ENCODE assay signal across 10 cellular contexts in the genomic region with DNA sequence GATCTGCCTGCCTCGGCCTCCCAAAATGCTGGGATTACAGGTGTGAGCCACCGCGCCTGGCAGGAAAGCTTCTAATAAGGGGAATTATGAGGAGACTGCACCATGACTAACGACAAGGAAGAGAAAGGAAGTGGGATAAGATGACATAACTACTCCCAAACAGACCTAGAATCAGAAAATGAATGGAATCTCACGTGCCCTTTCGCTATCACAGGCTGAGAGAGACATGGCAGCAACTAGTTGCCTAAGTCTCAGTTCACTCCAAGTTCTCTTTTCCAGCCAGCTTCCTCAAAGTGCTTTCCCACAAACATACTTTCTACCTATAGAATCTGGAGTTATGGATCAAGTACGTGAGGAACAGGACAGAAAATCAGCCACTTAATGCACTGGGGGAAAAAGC. TPM values are rescaled to one million over a fixed set of nuclear protein-coding genes. Genes with fewer than 3 reads are reported as not detected.
DNase-seq lines count a peak whose midpoint lies in the region; ATAC-seq, FAIRE-seq and TF ChIP-seq lines count a peak whose summit lies in the region.
"Had no signal": no experiment of that assay in that cellular context is flagged by ENCODE, and none has a peak within 500 bp of the region (broad histone marks: within the 10 kb centered on the region; RNA-seq: fewer than 3 reads in every experiment).

No MANE protein-coding gene starts in this region.

- intact Hi-C loops in MCF 10A (cut with micrococcal nuclease): loop anchor here (5.0 kb wide), 2 partner anchors 43 to 128 kb away; a partner anchor contains a TSS
- intact Hi-C loops in breast epithelium (cut with DNase I; ENCODE audit: low total_unique reads): no loop called here
- intact Hi-C loops in activated T-helper 1 cell treated with anti-CD3 and anti-CD28 coated beads, Interleukin-12 subunit alpha, Interleukin-12 subunit beta, Interleukin-2, Interleukin-4 antibody, amounts not matched to agents 30 ng/mL and 10 ng/mL and 1 ng/mL, durations not matched to agents 14 hours and 24 hours and 36 hours (cut with micrococcal nuclease): loop anchor here (5.0 kb wide), 2 partner anchors 168 to 268 kb away; a partner anchor contains a TSS
- intact Hi-C loops in kidney (cut with DNase I): no loop called here

- no peaks in the 10 kb centered on the region for H3K4me1 ChIP-seq in breast epithelium
- peaks cover 3 to 13% of the 10 kb centered on the region in 2 donors for H3K4me1 ChIP-seq in kidney (ENCODE audit: control insufficient read depth in 1 of 2, insufficient read depth in 1 of 2, low read depth in 1 of 2, low read length in 2 of 2)
- peaks cover 23 to 48% (median 25%) of the 10 kb centered on the region in 4 donors for H3K4me1 ChIP-seq in upper lobe of left lung

- H3K27ac Mint-ChIP-seq in MCF 10A (ENCODE audit: low read depth, unreplicated experiment) (peak overlapping the region; percentile 90), endothelial cell (ENCODE audit: unreplicated experiment) (no peak overlapping the region)
- H3K27ac Mint-ChIP-seq in activated T-helper 1 cell treated with anti-CD3 and anti-CD28 coated beads, Interleukin-12 subunit alpha, Interleukin-12 subunit beta, Interleukin-2, Interleukin-4 antibody, amounts not matched to agents 30 ng/mL and 10 ng/mL and 1 ng/mL, durations not matched to agents 14 hours and 24 hours and 36 hours: peak overlapping the region; percentile 56

- H3K9me3 Mint-ChIP-seq in MCF 10A (ENCODE audit: unreplicated experiment) (no peaks in the 10 kb centered on the region), endothelial cell (ENCODE audit: unreplicated experiment) (no peaks in the 10 kb centered on the region)
- H3K9me3 Mint-ChIP-seq in activated T-helper 1 cell treated with anti-CD3 and anti-CD28 coated beads, Interleukin-12 subunit alpha, Interleukin-12 subunit beta, Interleukin-2, Interleukin-4 antibody, amounts not matched to agents 30 ng/mL and 10 ng/mL and 1 ng/mL, durations not matched to agents 14 hours and 24 hours and 36 hours: no peaks in the 10 kb centered on the region

- H3K36me3 ChIP-seq in breast epithelium (no peaks in the 10 kb centered on the region), kidney (ENCODE audit: control insufficient read depth in 1 of 2, insufficient read depth in 2 of 2, low read length in 2 of 2) (peaks cover 8 to 14% of the 10 kb centered on the region in 2 donors), upper lobe of left lung (peaks cover 0 to 47% (median 21%) of the 10 kb centered on the region in 4 donors)

- no peak for ATAC-seq in upper lobe of left lung (ENCODE audit: low FRiP score in 2 of 2)
- no peak for ATAC-seq in GM18907 (IDR thresholded peaks at IDR 0.05; ENCODE audit: unreplicated experiment)

- CTCF ChIA-PET in MCF 10A (lab: Yijun Ruan, JAX): interaction anchor here (0.6 to 13.3 kb wide), 6 partner anchors 14 to 269 kb away, joined by 3 to 214 read pairs (median 4); no protein-coding TSS in a partner anchor

- H3K9me3 ChIP-seq in breast epithelium (no peaks in the 10 kb centered on the region), kidney (ENCODE audit: control insufficient read depth in 1 of 2, low read length in 2 of 2) (no peaks in the 10 kb centered on the region), upper lobe of left lung (no peaks in the 10 kb centered on the region)

- TF ChIP-seq POLR2A in breast epithelium (IDR thresholded peaks at IDR 0.05) (no peak), upper lobe of left lung (IDR thresholded peaks at IDR 0.05) (no peak)

- H3K9ac ChIP-seq in kidney (ENCODE audit: low read length in 2 of 2): peak overlapping the region in 1 of 2 donors; percentile 5

- no peaks in the 10 kb centered on the region for H3K27me3 ChIP-seq in breast epithelium
- no peaks in the 10 kb centered on the region for H3K27me3 ChIP-seq in upper lobe of left lung

- H3K27me3 Mint-ChIP-seq in MCF 10A (ENCODE audit: insufficient read depth, unreplicated experiment) (no peaks in the 10 kb centered on the region), endothelial cell (ENCODE audit: unreplicated experiment) (peaks cover 7% of the 10 kb centered on the region)
- peaks cover 1% of the 10 kb centered on the region for H3K27me3 Mint-ChIP-seq in activated T-helper 1 cell treated with anti-CD3 and anti-CD28 coated beads, Interleukin-12 subunit alpha, Interleukin-12 subunit beta, Interleukin-2, Interleukin-4 antibody, amounts not matched to agents 30 ng/mL and 10 ng/mL and 1 ng/mL, durations not matched to agents 14 hours and 24 hours and 36 hours (ENCODE audit: insufficient read depth)

- 78 to 80% methylated on average over 7 of the region's 7 CpGs for WGBS in upper lobe of left lung, 2 donors

- H3K36me3 Mint-ChIP-seq in MCF 10A (ENCODE audit: insufficient read depth, unreplicated experiment) (peaks cover 59% of the 10 kb centered on the region), endothelial cell (ENCODE audit: low read depth, unreplicated experiment) (peaks cover 19% of the 10 kb centered on the region)
- peaks cover 22% of the 10 kb centered on the region for H3K36me3 Mint-ChIP-seq in activated T-helper 1 cell treated with anti-CD3 and anti-CD28 coated beads, Interleukin-12 subunit alpha, Interleukin-12 subunit beta, Interleukin-2, Interleukin-4 antibody, amounts not matched to agents 30 ng/mL and 10 ng/mL and 1 ng/mL, durations not matched to agents 14 hours and 24 hours and 36 hours (ENCODE audit: low read depth)

- H3K4me1 Mint-ChIP-seq in MCF 10A (ENCODE audit: insufficient read depth, unreplicated experiment) (peaks cover 43% of the 10 kb centered on the region), endothelial cell (ENCODE audit: unreplicated experiment) (peaks cover 21% of the 10 kb centered on the region)
- peaks cover 44% of the 10 kb centered on the region for H3K4me1 Mint-ChIP-seq in activated T-helper 1 cell treated with anti-CD3 and anti-CD28 coated beads, Interleukin-12 subunit alpha, Interleukin-12 subunit beta, Interleukin-2, Interleukin-4 antibody, amounts not matched to agents 30 ng/mL and 10 ng/mL and 1 ng/mL, durations not matched to agents 14 hours and 24 hours and 36 hours (ENCODE audit: low read depth)

- no peak for FAIRE-seq in kidney (lab: Jason Lieb, UNC)

- BruUV-seq in MCF 10A (replicated peaks; lab: Mats Ljungman, UMichigan): no TSS peak

- peak overlapping the region; percentile 89 for H3K4me3 Mint-ChIP-seq in MCF 10A (ENCODE audit: unreplicated experiment)
- H3K4me3 Mint-ChIP-seq in activated T-helper 1 cell treated with anti-CD3 and anti-CD28 coated beads, Interleukin-12 subunit alpha, Interleukin-12 subunit beta, Interleukin-2, Interleukin-4 antibody, amounts not matched to agents 30 ng/mL and 10 ng/mL and 1 ng/mL, durations not matched to agents 14 hours and 24 hours and 36 hours: peak overlapping the region; percentile 91
- no peak overlapping the region for H3K4me3 Mint-ChIP-seq in endothelial cell (ENCODE audit: unreplicated experiment)

- DNase-seq in MCF 10A (ENCODE audit: unreplicated experiment): no peak
- no peak for DNase-seq in breast epithelium (ENCODE audit: low spot score in 2 of 2)
- no peak for DNase-seq in activated T-helper 1 cell treated with anti-CD3 and anti-CD28 coated beads, Interleukin-12 subunit alpha, Interleukin-12 subunit beta, Interleukin-2, Interleukin-4 antibody, amounts not matched to agents 30 ng/mL and 10 ng/mL and 1 ng/mL, durations not matched to agents 14 hours and 24 hours and 36 hours (ENCODE audit: low spot score)
- no peak for DNase-seq in kidney
- DNase-seq in upper lobe of left lung: no peak
- no peak for DNase-seq in endothelial cell (ENCODE audit: low spot score)
- no peak for DNase-seq in GOT3 (lab: John Stamatoyannopoulos, UW)
- DNase-seq: NCI-H226 had no signal

- POLR2A ChIA-PET in MCF 10A (lab: Yijun Ruan, JAX): interaction anchor here (0.7 to 9.3 kb wide), 9 partner anchors 11 to 757 kb away, joined by 3 to 253 read pairs (median 30); a partner anchor contains a TSS

- H3K4me3 ChIP-seq in breast epithelium (peak overlapping the region in 1 of 3 donors; percentile 80), kidney (ENCODE audit: low read length in 2 of 2) (peak overlapping the region; percentile 7 to 21), upper lobe of left lung (peak overlapping the region in 1 of 4 donors; percentile 77)

- TF ChIP-seq CTCF in MCF 10A (IDR thresholded peaks at IDR 0.05; ENCODE audit: unreplicated experiment) (no peak), breast epithelium (IDR thresholded peaks at IDR 0.05) (no peak), kidney (IDR thresholded peaks at IDR 0.05; ENCODE audit: borderline replicate concordance, extremely low read depth, insufficient read depth) (no peak), upper lobe of left lung (IDR thresholded peaks at IDR 0.05) (no peak), endothelial cell (IDR thresholded peaks at IDR 0.05; ENCODE audit: unreplicated experiment) (no peak)

- no peak overlapping the region for H3K27ac ChIP-seq in breast epithelium
- H3K27ac ChIP-seq in kidney (ENCODE audit: low read depth in 2 of 2, low read length in 2 of 2): no peak overlapping the region
- H3K27ac ChIP-seq in upper lobe of left lung: peak overlapping the region in 3 of 4 donors; percentile 6 to 95 (median 93)
- H3K27ac ChIP-seq: C4-2B had no signal

- no peak for TF ChIP-seq EP300 in upper lobe of left lung (IDR thresholded peaks at IDR 0.05)

RNA-seq across cellular contexts. Expression of a gene that starts 2.0 kb away (rescaled TPM):
- total RNA-seq in MCF 10A (2022): 75.3 and 90.1 TPM in 2 replicates
- 10 to 100 TPM; 59.2 to 91.8 (median 69.8) TPM for total RNA-seq in breast epithelium
- 52.4 and 54.7 TPM in 2 replicates for total RNA-seq in activated T-helper 1 cell treated with anti-CD3 and anti-CD28 coated beads, Interleukin-12 subunit alpha, Interleukin-12 subunit beta, Interleukin-2, Interleukin-4 antibody, amounts not matched to agents 30 ng/mL and 10 ng/mL and 1 ng/mL, durations not matched to agents 14 hours and 24 hours and 36 hours
- total RNA-seq in kidney: 60.9 TPM
- 43.5 TPM for polyA plus RNA-seq in kidney (ENCODE audit: insufficient read depth, low read depth, low replicate concordance)
- 100 to 1,000 TPM in 1 of 6 donors, 10 to 100 TPM in 5; 41.3 to 127 (median 64.0) TPM for total RNA-seq in upper lobe of left lung
- 50.3 TPM for total RNA-seq in endothelial cell (ENCODE audit: unreplicated experiment)

RNA-seq across cellular contexts. Expression of a gene that starts 21.8 kb away (rescaled TPM):
- 19.2 and 26.5 TPM in 2 replicates for total RNA-seq in MCF 10A (2022)
- total RNA-seq in breast epithelium: 10 to 100 TPM; 17.9 to 34.5 (median 25.9) TPM
- 78.1 and 83.4 TPM in 2 replicates for total RNA-seq in activated T-helper 1 cell treated with anti-CD3 and anti-CD28 coated beads, Interleukin-12 subunit alpha, Interleukin-12 subunit beta, Interleukin-2, Interleukin-4 antibody, amounts not matched to agents 30 ng/mL and 10 ng/mL and 1 ng/mL, durations not matched to agents 14 hours and 24 hours and 36 hours
- 46.6 TPM for total RNA-seq in kidney
- polyA plus RNA-seq in kidney (ENCODE audit: insufficient read depth, low read depth, low replicate concordance): 17.9 TPM
- 10 to 100 TPM; 31.5 to 55.5 (median 43.2) TPM for total RNA-seq in upper lobe of left lung
- 51.6 TPM for total RNA-seq in endothelial cell (ENCODE audit: unreplicated experiment)

RNA-seq across cellular contexts. Expression of a gene that starts 43.1 kb away (rescaled TPM):
- total RNA-seq in MCF 10A (2022): 26.3 and 27.5 TPM in 2 replicates
- total RNA-seq in breast epithelium: 10 to 100 TPM; 20.6 to 31.6 (median 25.9) TPM
- total RNA-seq in activated T-helper 1 cell treated with anti-CD3 and anti-CD28 coated beads, Interleukin-12 subunit alpha, Interleukin-12 subunit beta, Interleukin-2, Interleukin-4 antibody, amounts not matched to agents 30 ng/mL and 10 ng/mL and 1 ng/mL, durations not matched to agents 14 hours and 24 hours and 36 hours: 26.9 and 27.3 TPM in 2 replicates
- total RNA-seq in kidney: 30.3 TPM
- 8.5 TPM for polyA plus RNA-seq in kidney (ENCODE audit: insufficient read depth, low read depth, low replicate concordance)
- total RNA-seq in upper lobe of left lung: 10 to 100 TPM; 17.4 to 50.3 (median 27.2) TPM
- 29.9 TPM for total RNA-seq in endothelial cell (ENCODE audit: unreplicated experiment)

RNA-seq across cellular contexts. Expression of a gene that starts 47.3 kb away (rescaled TPM):
- total RNA-seq in MCF 10A (2022): 8.2 and 11.6 TPM in 2 replicates
- 100 to 1,000 TPM in 2 of 3 donors, 10 to 100 TPM in 1; 63.6 to 148 (median 123) TPM for total RNA-seq in breast epithelium
- not detected in 2 replicates for total RNA-seq in activated T-helper 1 cell treated with anti-CD3 and anti-CD28 coated beads, Interleukin-12 subunit alpha, Interleukin-12 subunit beta, Interleukin-2, Interleukin-4 antibody, amounts not matched to agents 30 ng/mL and 10 ng/mL and 1 ng/mL, durations not matched to agents 14 hours and 24 hours and 36 hours
- total RNA-seq in kidney: 50.0 TPM
- polyA plus RNA-seq in kidney (ENCODE audit: insufficient read depth, low read depth, low replicate concordance): 161 TPM
- 100 to 1,000 TPM; 241 to 804 (median 431) TPM for total RNA-seq in upper lobe of left lung
- total RNA-seq in endothelial cell (ENCODE audit: unreplicated experiment): 15.6 TPM

Comparison
In these comparisons a context has a peak if more than half of its experiments do, and no peak if none do; other contexts are left out.
1. intact Hi-C loops: an anchor here in MCF 10A (5.0 kb wide) and activated T-helper 1 cell treated with anti-CD3 and anti-CD28 coated beads, Interleukin-12 subunit alpha, Interleukin-12 subunit beta, Interleukin-2, Interleukin-4 antibody, amounts not matched to agents 30 ng/mL and 10 ng/mL and 1 ng/mL, durations not matched to agents 14 hours and 24 hours and 36 hours (5.0 kb wide); none called in breast epithelium and kidney.
2. H3K27ac ChIP-seq: peak in upper lobe of left lung (3 of 4); none in breast epithelium (0 of 2) and kidney (0 of 2).